Comparison of ENCODE assay signal across 18 cellular contexts in genomic region chr1:44249543-44249942, GRCh38. TPM values are rescaled to one million over a fixed set of nuclear protein-coding genes. Genes with fewer than 3 reads are reported as not detected.
DNase-seq lines count a peak whose midpoint lies in the region; ATAC-seq and TF ChIP-seq lines count a peak whose summit lies in the region.
"Had no signal": no experiment of that assay in that cellular context is flagged by ENCODE, and none has a peak within 500 bp of the region (broad histone marks: within the 10 kb centered on the region; RNA-seq: fewer than 3 reads in every experiment).

No MANE protein-coding gene starts in this region.

- no peaks in the 10 kb centered on the region for H3K36me3 ChIP-seq in mesendoderm (ENCODE audit: control insufficient read depth, insufficient read depth, low read length)
- H3K36me3 ChIP-seq in MM.1S (replicated peaks; ENCODE audit: insufficient read depth, low read length): no peaks in the 10 kb centered on the region
- H3K36me3 ChIP-seq: upper lobe of right lung had no signal

- H3K27me3 ChIP-seq in mesendoderm (ENCODE audit: insufficient read depth, low read length, poor library complexity) (no peaks in the 10 kb centered on the region), MM.1S (replicated peaks; ENCODE audit: insufficient read depth, low read length) (no peaks in the 10 kb centered on the region)
- H3K27me3 ChIP-seq: upper lobe of right lung had no signal

- H3F3A ChIP-seq in MM.1S (ENCODE audit: insufficient read depth, low read length): no peaks in the 10 kb centered on the region

- H3K4me1 ChIP-seq in mesendoderm (ENCODE audit: control insufficient read depth, low read depth, low read length) (peaks cover 7% of the 10 kb centered on the region), MM.1S (ENCODE audit: low read length) (no peaks in the 10 kb centered on the region)
- H3K4me1 ChIP-seq: upper lobe of right lung had no signal

- H3K4me3 Mint-ChIP-seq in brain: no peak overlapping the region
- H3K4me3 Mint-ChIP-seq: memory B cell; nephron progenitor cell; stimulated activated effector memory CD8-positive, alpha-beta T cell treated with anti-CD3 and anti-CD28 coated beads, Interleukin-12 subunit alpha, Interleukin-12 subunit beta, amount 100 ng/mL, for 72 hours; T-cell had no signal

- H3K27ac ChIP-seq in mesendoderm (ENCODE audit: low read depth, low read length): no peak overlapping the region
- no peak overlapping the region for H3K27ac ChIP-seq in MM.1S (ENCODE audit: low read length)
- H3K27ac ChIP-seq: upper lobe of right lung had no signal

- H3K9me3 ChIP-seq in MM.1S (replicated peaks; ENCODE audit: insufficient read depth, low read length): no peaks in the 10 kb centered on the region
- H3K9me3 ChIP-seq: upper lobe of right lung had no signal

- H4K5ac ChIP-seq in mesendoderm (ENCODE audit: low read length): no peak overlapping the region

- no peaks in the 10 kb centered on the region for H3K9me2 ChIP-seq in MM.1S (replicated peaks; ENCODE audit: insufficient read depth, low read length)

- H3K9ac ChIP-seq in mesendoderm (ENCODE audit: low read length) (no peak overlapping the region), MM.1S (ENCODE audit: low read length) (no peak overlapping the region)

- peak overlapping the region; percentile 26 to 85 (median 60) for H3K27ac Mint-ChIP-seq in brain
- H3K27ac Mint-ChIP-seq: memory B cell; nephron progenitor cell; stimulated activated effector memory CD8-positive, alpha-beta T cell treated with anti-CD3 and anti-CD28 coated beads, Interleukin-12 subunit alpha, Interleukin-12 subunit beta, amount 100 ng/mL, for 72 hours; T-cell had no signal

- peaks cover 49% of the 10 kb centered on the region for H3K4me1 Mint-ChIP-seq in brain
- H3K4me1 Mint-ChIP-seq: T-cell had no signal

- H3K79me2 ChIP-seq in mesendoderm (ENCODE audit: control insufficient read depth, insufficient read depth, low read length) (no peaks in the 10 kb centered on the region), MM.1S (ENCODE audit: low read length) (no peaks in the 10 kb centered on the region)

- H3K4me3 ChIP-seq in mesendoderm (ENCODE audit: low read length): no peak overlapping the region
- H3K4me3 ChIP-seq in MM.1S (ENCODE audit: low read length): no peak overlapping the region
- H3K4me3 ChIP-seq: upper lobe of right lung had no signal

- no peaks in the 10 kb centered on the region for H3K9me3 Mint-ChIP-seq in brain
- H3K9me3 Mint-ChIP-seq: memory B cell; nephron progenitor cell; stimulated activated effector memory CD8-positive, alpha-beta T cell treated with anti-CD3 and anti-CD28 coated beads, Interleukin-12 subunit alpha, Interleukin-12 subunit beta, amount 100 ng/mL, for 72 hours; T-cell had no signal

- TF ChIP-seq CTCF in brain (conservative IDR thresholded peaks at IDR 0.05): peak in 1 of 2 experiments; percentile 14
- no peak for TF ChIP-seq CTCF in MM.1S (IDR thresholded peaks at IDR 0.05; ENCODE audit: low read length)

- H3K27me3 Mint-ChIP-seq in brain: no peaks in the 10 kb centered on the region
- H3K27me3 Mint-ChIP-seq: memory B cell, T-cell had no signal

- no peak overlapping the region for H3K4me2 ChIP-seq in mesendoderm (ENCODE audit: low read length)
- H3K4me2 ChIP-seq in MM.1S (ENCODE audit: low read depth, low read length): no peak overlapping the region

- no peak overlapping the region for H4K8ac ChIP-seq in mesendoderm (ENCODE audit: low read depth, low read length)

- H2BK15ac ChIP-seq in mesendoderm (replicated peaks; ENCODE audit: low read depth): no peak overlapping the region

- H2BK5ac ChIP-seq in mesendoderm (ENCODE audit: low read length): no peak overlapping the region

- WGBS in mesendoderm (ENCODE audit: extremely low coverage, insufficient coverage, low lambda C conversion rate): no CpG with 5 or more reads among the region's 7 CpGs

- no peak overlapping the region for H3K18ac ChIP-seq in mesendoderm (ENCODE audit: low read length)

- peaks cover 20% of the 10 kb centered on the region for H3K36me3 Mint-ChIP-seq in brain

- H4K20me1 ChIP-seq in MM.1S (ENCODE audit: insufficient read depth, low read length): no peaks in the 10 kb centered on the region

- H2AFZ ChIP-seq in MM.1S (ENCODE audit: low read length): no peak overlapping the region

- peak overlapping the region; percentile 70 for H2AK5ac ChIP-seq in mesendoderm (ENCODE audit: low read length)

- no peak overlapping the region for H3K56ac ChIP-seq in mesendoderm (ENCODE audit: low read length)

- no peak for ATAC-seq in HG02571 (IDR thresholded peaks at IDR 0.05; ENCODE audit: unreplicated experiment)
- ATAC-seq: stimulated activated effector memory CD8-positive, alpha-beta T cell treated with anti-CD3 and anti-CD28 coated beads, Interleukin-12 subunit alpha, Interleukin-12 subunit beta, amount 100 ng/mL, for 72 hours; T-cell; upper lobe of right lung had no signal

- H3K79me1 ChIP-seq in mesendoderm (ENCODE audit: low read length): no peaks in the 10 kb centered on the region

- no peak overlapping the region for H3K4ac ChIP-seq in mesendoderm (ENCODE audit: low read depth, low read length)

- DNase-seq in DMS153 treated with DMSO at 0.1 percent for 48 hours (lab: John Stamatoyannopoulos, UW; ENCODE audit: unreplicated experiment) (peak; percentile 45), NCI-H2029 (lab: John Stamatoyannopoulos, UW) (peak; percentile 63), mesendoderm (no peak), cerebellum (ENCODE audit: low spot score) (no peak), MM.1S (no peak)
- DNase-seq: activated gamma-delta T cell treated with Interleukin-2 at 50 U/mL for 16 hours; AML-193; DND-41; effector memory CD4-positive, alpha-beta T cell; IMR-90; NCI-H1048; nephron progenitor cell; T-cell; upper lobe of right lung had no signal

- H3K23ac ChIP-seq in mesendoderm (ENCODE audit: low read length): no peak overlapping the region

- no peak overlapping the region for H2BK120ac ChIP-seq in mesendoderm (ENCODE audit: low read depth, low read length)

RNA-seq across cellular contexts. Expression of gene DMAP1, which starts 36.3 kb away (rescaled TPM):
- 69.6 TPM for polyA plus RNA-seq in brain (ENCODE audit: insufficient read depth, low read depth, low replicate concordance)
- polyA plus RNA-seq in mesendoderm (2013, experiment 1 of 2): 28.4 TPM
- polyA plus RNA-seq in mesendoderm (2013, experiment 2 of 2): 27.4 TPM
- total RNA-seq in cerebellum: 28.8 TPM

Comparison
In these comparisons a context has a peak if more than half of its experiments do, and no peak if none do; other contexts are left out.
1. DNase-seq: peak in DMS153 treated with DMSO at 0.1 percent for 48 hours (single experiment) and NCI-H2029 (single experiment); none in mesendoderm (single experiment), cerebellum (single experiment) and MM.1S (single experiment).